ENCODE assay signal across 1 cellular context in genomic region chr3:57436195-57436761, GRCh38.
TF ChIP-seq lines count a peak whose summit lies in the region.

No MANE protein-coding gene starts in this region.

TF ChIP-seq in HepG2, 621 proteins besides CTCF, POLR2A, EP300 and RAD21 (continued from another document and continues in another):
- peak; percentile 82 for TF ChIP-seq PAXIP1 (CRISPR knock-in tag; conservative IDR thresholded peaks at IDR 0.05)
- no peak for TF ChIP-seq HDAC1 (CRISPR knock-in tag; IDR thresholded peaks at IDR 0.05)
- no peak for TF ChIP-seq ZNF281 (CRISPR knock-in tag; IDR thresholded peaks at IDR 0.05; ENCODE audit: borderline replicate concordance)
- peak; percentile 58; the same call in 1 of the 2 replicates for TF ChIP-seq ISL2 (CRISPR knock-in tag; IDR thresholded peaks at IDR 0.05)
- TF ChIP-seq MNT (IDR thresholded peaks at IDR 0.05) = no peak
- TF ChIP-seq ZBTB8A (CRISPR knock-in tag; IDR thresholded peaks at IDR 0.05; ENCODE audit: borderline replicate concordance, low read depth) = no peak
- TF ChIP-seq ZNF350 (CRISPR knock-in tag; IDR thresholded peaks at IDR 0.05; ENCODE audit: borderline replicate concordance, low read depth) = no peak
- no peak for TF ChIP-seq LBX2 (CRISPR knock-in tag; IDR thresholded peaks at IDR 0.05; ENCODE audit: borderline replicate concordance)
- no peak for TF ChIP-seq ZNF784 (CRISPR knock-in tag; IDR thresholded peaks at IDR 0.05; ENCODE audit: borderline replicate concordance)
- TF ChIP-seq ATF7 (IDR thresholded peaks at IDR 0.05) = no peak
- TF ChIP-seq ATF7 (CRISPR knock-in tag; IDR thresholded peaks at IDR 0.05) = no peak
- no peak for TF ChIP-seq STAT6 (CRISPR knock-in tag; IDR thresholded peaks at IDR 0.05; ENCODE audit: borderline replicate concordance)
- TF ChIP-seq PCBP1 (IDR thresholded peaks at IDR 0.05; ENCODE audit: borderline replicate concordance, low read depth, low read length) = no peak
- no peak for TF ChIP-seq ZBTB40 (IDR thresholded peaks at IDR 0.05)
- no peak for TF ChIP-seq ZBTB40 (CRISPR knock-in tag; IDR thresholded peaks at IDR 0.05)
- TF ChIP-seq CENPT (CRISPR knock-in tag; IDR thresholded peaks at IDR 0.05; ENCODE audit: low read depth) = no peak
- TF ChIP-seq ZHX2 (IDR thresholded peaks at IDR 0.05; ENCODE audit: low read depth) = no peak
- no peak for TF ChIP-seq ZHX2 (CRISPR knock-in tag; IDR thresholded peaks at IDR 0.05; ENCODE audit: borderline replicate concordance)
- TF ChIP-seq ZBTB7B (CRISPR knock-in tag; IDR thresholded peaks at IDR 0.05) = no peak
- TF ChIP-seq MTA3 (CRISPR knock-in tag; IDR thresholded peaks at IDR 0.05) = no peak
